ENCODE assay signal across 15 cellular contexts in the genomic region with DNA sequence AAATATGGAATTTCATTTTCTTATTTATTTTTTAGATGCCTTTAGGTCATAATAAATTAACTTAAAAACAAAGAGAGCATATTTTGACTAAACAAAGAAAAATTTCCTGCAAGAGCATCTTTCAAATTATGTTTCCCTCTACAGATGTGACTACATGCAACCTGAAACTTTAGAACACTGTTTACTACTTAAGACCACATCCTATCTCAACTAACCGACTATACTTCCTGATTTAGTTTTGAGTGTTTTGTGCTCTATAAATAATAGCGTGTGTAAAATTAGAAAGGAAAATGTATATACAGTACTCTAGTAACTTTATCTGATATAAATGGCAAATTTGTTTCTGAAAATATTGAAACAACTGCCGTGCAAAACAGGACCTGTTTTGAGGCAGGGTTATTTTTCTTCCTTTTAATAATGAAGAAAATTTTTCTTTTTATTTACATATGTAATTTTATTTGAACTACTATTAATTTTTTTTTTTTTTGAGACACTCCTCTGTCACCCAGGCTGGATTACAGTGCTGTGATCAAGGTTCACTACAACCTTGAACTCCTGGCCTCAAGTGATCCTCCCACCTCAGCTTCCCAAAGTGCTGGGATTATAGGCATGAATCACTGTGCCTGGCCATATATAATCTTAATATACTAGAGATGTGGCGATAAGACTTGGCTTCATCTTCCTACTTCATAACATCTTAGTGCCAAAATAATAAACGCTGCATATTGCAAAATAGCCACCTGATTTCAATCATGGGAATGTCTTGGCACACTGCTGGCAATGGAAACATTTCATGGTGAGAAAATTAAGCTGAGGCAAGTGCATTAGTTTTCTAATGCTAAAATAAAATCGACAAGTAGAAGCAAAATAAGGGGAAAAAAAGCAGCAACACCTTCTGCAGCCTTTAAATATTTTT. TPM values are rescaled to one million over a fixed set of nuclear protein-coding genes. Genes with fewer than 3 reads are reported as not detected.
DNase-seq lines count a peak whose midpoint lies in the region; ATAC-seq and TF ChIP-seq lines count a peak whose summit lies in the region.
"Had no signal": no experiment of that assay in that cellular context is flagged by ENCODE, and none has a peak within 500 bp of the region (broad histone marks: within the 10 kb centered on the region; RNA-seq: fewer than 3 reads in every experiment).

No MANE protein-coding gene starts in this region.

- H3K4me3 ChIP-seq in SK-N-SH (ENCODE audit: low read depth in 2 of 2, low read length in 1 of 2) (no peak overlapping the region), HAP-1 (no peak overlapping the region)
- H3K4me3 ChIP-seq: A549, SJSA1 had no signal

- H3K36me3 ChIP-seq in SK-N-SH (replicated peaks in 1 of 2; ENCODE audit: control insufficient read depth in 1 of 2, insufficient read depth in 2 of 2, low read length in 1 of 2), result peaks cover 95 to 99% of the 10 kb centered on the region in 2 experiments
- H3K36me3 ChIP-seq in HAP-1 (replicated peaks), result peaks cover 97% of the 10 kb centered on the region

- peaks cover 16% of the 10 kb centered on the region for H3K79me2 ChIP-seq in SK-N-SH (ENCODE audit: insufficient read depth)

- H3K27ac Mint-ChIP-seq in activated CD4-positive, alpha-beta T cell treated with anti-CD3 and anti-CD28 coated beads for 36 hours, result peak overlapping the region; percentile 51
- peak overlapping the region in 4 of 6 donors; percentile 9 to 74 (median 41) for H3K27ac Mint-ChIP-seq in immature natural killer cell
- H3K27ac Mint-ChIP-seq: dendritic cell treated with granulocyte-macrophage colony-stimulating factor and Interleukin-4, amounts not matched to agents 40 ng/mL and 50 ng/mL, for 4 days had no signal

- no peaks in the 10 kb centered on the region for H3K27me3 Mint-ChIP-seq in activated CD4-positive, alpha-beta T cell treated with anti-CD3 and anti-CD28 coated beads for 36 hours
- H3K27me3 Mint-ChIP-seq in immature natural killer cell (ENCODE audit: low read depth in 3 of 3), result peaks cover 0 to 2% (median 2%) of the 10 kb centered on the region in 3 donors
- H3K27me3 Mint-ChIP-seq: dendritic cell treated with granulocyte-macrophage colony-stimulating factor and Interleukin-4, amounts not matched to agents 40 ng/mL and 50 ng/mL, for 4 days had no signal

- no peaks in the 10 kb centered on the region for H3K9me3 Mint-ChIP-seq in activated CD4-positive, alpha-beta T cell treated with anti-CD3 and anti-CD28 coated beads for 36 hours (ENCODE audit: low read depth)
- H3K9me3 Mint-ChIP-seq in immature natural killer cell, result no peaks in the 10 kb centered on the region
- H3K9me3 Mint-ChIP-seq: dendritic cell treated with granulocyte-macrophage colony-stimulating factor and Interleukin-4, amounts not matched to agents 40 ng/mL and 50 ng/mL, for 4 days had no signal

- H4K20me1 ChIP-seq in SK-N-SH (ENCODE audit: insufficient read depth), result peaks cover 8% of the 10 kb centered on the region; the same call in 1 of the 2 replicates

- no peaks in the 10 kb centered on the region for H3K9me2 ChIP-seq in SK-N-SH

- peak; percentile 44 for ATAC-seq in activated CD4-positive, alpha-beta T cell treated with anti-CD3 and anti-CD28 coated beads for 36 hours
- ATAC-seq in GM21737 (IDR thresholded peaks at IDR 0.05; ENCODE audit: unreplicated experiment) (peak; percentile 84), HG03442 (IDR thresholded peaks at IDR 0.05; ENCODE audit: unreplicated experiment) (peak; percentile 89)
- ATAC-seq: A549 had no signal

- POLR2A ChIA-PET in activated CD4-positive, alpha-beta T cell treated with anti-CD3 and anti-CD28 coated beads for 36 hours (lab: Charles Lee), result no interaction called here
- POLR2A ChIA-PET in SK-N-SH (lab: Yijun Ruan, JAX), result no interaction called here

- H3K36me3 Mint-ChIP-seq in activated CD4-positive, alpha-beta T cell treated with anti-CD3 and anti-CD28 coated beads for 36 hours (ENCODE audit: low read depth), result peaks cover 53% of the 10 kb centered on the region
- H3K36me3 Mint-ChIP-seq in immature natural killer cell, result peaks cover 27 to 60% (median 45%) of the 10 kb centered on the region in 3 donors

- TF ChIP-seq EP300 in SK-N-SH (IDR thresholded peaks at IDR 0.05; ENCODE audit: borderline replicate concordance in 1 of 2, low read depth in 1 of 2, low read length in 1 of 2), result no peak

- H3F3A ChIP-seq in SK-N-SH (replicated peaks; ENCODE audit: insufficient read depth), result peaks cover 31% of the 10 kb centered on the region

- H3K4me3 Mint-ChIP-seq in activated CD4-positive, alpha-beta T cell treated with anti-CD3 and anti-CD28 coated beads for 36 hours, result no peak overlapping the region
- H3K4me3 Mint-ChIP-seq in immature natural killer cell, result no peak overlapping the region
- H3K4me3 Mint-ChIP-seq: dendritic cell treated with granulocyte-macrophage colony-stimulating factor and Interleukin-4, amounts not matched to agents 40 ng/mL and 50 ng/mL, for 4 days had no signal

- TF ChIP-seq RAD21 in SK-N-SH (IDR thresholded peaks at IDR 0.05; ENCODE audit: low read length), result no peak

- in situ Hi-C loops in HAP-1 (cut with MboI; ENCODE audit: low sequenced_read_pairs), result loop anchor here (25.0 kb wide), 2 partner anchors 631 to 806 kb away; no protein-coding TSS in a partner anchor

- no peak for DNase-seq in activated CD4-positive, alpha-beta T cell treated with anti-CD3 and anti-CD28 coated beads for 36 hours
- DNase-seq in activated CD4-positive, alpha-beta T cell treated with anti-CD3 and anti-CD28 coated beads, Interleukin-2, amount 50 U/mL, for 48 hours, result no peak
- DNase-seq in immature natural killer cell (no peak), hepatic stellate cell (ENCODE audit: low spot score) (no peak), SK-N-SH (no peak), HAP-1 (ENCODE audit: low spot score in 2 of 2) (no peak)
- DNase-seq: activated T-cell treated with anti-CD3 and anti-CD28 coated beads, Interleukin-2, amount 50 U/mL, for 48 hours; NCI-H2029; stimulated activated CD4-positive, alpha-beta T cell treated with anti-CD3 and anti-CD28 coated beads, Interleukin-2, amount 100 ng/mL, for 48 hours had no signal

- TF ChIP-seq CTCF in SK-N-SH (IDR thresholded peaks at IDR 0.05), result no peak

- 76% methylated on average over 6 of the region's 6 CpGs for WGBS in SK-N-SH (ENCODE audit: low lambda C conversion rate)

- CTCF ChIA-PET in activated CD4-positive, alpha-beta T cell treated with anti-CD3 and anti-CD28 coated beads for 36 hours (lab: Charles Lee), result no interaction called here
- CTCF ChIA-PET in SK-N-SH (lab: Yijun Ruan, JAX), result no interaction called here

- H3K4me2 ChIP-seq in SK-N-SH, result no peak overlapping the region
- H3K4me2 ChIP-seq: A549 had no signal

- intact Hi-C loops in activated CD4-positive, alpha-beta T cell treated with anti-CD3 and anti-CD28 coated beads for 36 hours (cut with DNase I, micrococcal nuclease), result no loop called here

- no peak overlapping the region for H2AFZ ChIP-seq in SK-N-SH (ENCODE audit: low read depth)

- peaks cover 5% of the 10 kb centered on the region for H3K4me1 Mint-ChIP-seq in activated CD4-positive, alpha-beta T cell treated with anti-CD3 and anti-CD28 coated beads for 36 hours
- peaks cover 8 to 46% of the 10 kb centered on the region in 2 donors for H3K4me1 Mint-ChIP-seq in immature natural killer cell

- no peak overlapping the region for H3K27ac ChIP-seq in SK-N-SH (ENCODE audit: low read depth in 2 of 2, low read length in 1 of 2)
- H3K27ac ChIP-seq: A549, HL-60, SJSA1 had no signal

- H3K27me3 ChIP-seq in SK-N-SH (ENCODE audit: insufficient read depth) (no peaks in the 10 kb centered on the region), HAP-1 (ENCODE audit: low read depth) (no peaks in the 10 kb centered on the region)
- H3K27me3 ChIP-seq: SJSA1 had no signal

- H3K4me1 ChIP-seq in SK-N-SH (ENCODE audit: control insufficient read depth in 1 of 2, insufficient read depth in 2 of 2, low read depth in 1 of 2, low read length in 1 of 2), result no peaks in the 10 kb centered on the region
- no peaks in the 10 kb centered on the region for H3K4me1 ChIP-seq in HAP-1
- H3K4me1 ChIP-seq: A549, SJSA1 had no signal

- H3K9me3 ChIP-seq in SK-N-SH (no peaks in the 10 kb centered on the region), HAP-1 (no peaks in the 10 kb centered on the region)
- H3K9me3 ChIP-seq: A549, SJSA1 had no signal

- H3K9ac ChIP-seq in SK-N-SH, result no peak overlapping the region

TF ChIP-seq in SK-N-SH, 30 proteins besides CTCF, POLR2A, EP300 and RAD21 (continues in another document):
- TF ChIP-seq POLR2AphosphoS5 (IDR thresholded peaks at IDR 0.05; ENCODE audit: low read depth, low read length), result no peak
- TF ChIP-seq, protein P1, sequence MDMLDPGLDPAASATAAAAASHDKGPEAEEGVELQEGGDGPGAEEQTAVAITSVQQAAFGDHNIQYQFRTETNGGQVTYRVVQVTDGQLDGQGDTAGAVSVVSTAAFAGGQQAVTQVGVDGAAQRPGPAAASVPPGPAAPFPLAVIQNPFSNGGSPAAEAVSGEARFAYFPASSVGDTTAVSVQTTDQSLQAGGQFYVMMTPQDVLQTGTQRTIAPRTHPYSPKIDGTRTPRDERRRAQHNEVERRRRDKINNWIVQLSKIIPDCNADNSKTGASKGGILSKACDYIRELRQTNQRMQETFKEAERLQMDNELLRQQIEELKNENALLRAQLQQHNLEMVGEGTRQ (IDR thresholded peaks at IDR 0.05; ENCODE audit: borderline replicate concordance, low read depth, low read length), result no peak

RNA-seq across cellular contexts. Expression of a gene that starts 12.3 kb away (rescaled TPM):
- total RNA-seq in activated CD4-positive, alpha-beta T cell treated with anti-CD3 and anti-CD28 coated beads for 36 hours, result 100 to 1,000 TPM; 114 to 148 TPM
- polyA plus RNA-seq in immature natural killer cell (10 to 100 TPM; 17.0 to 53.8 (median 47.2) TPM), SK-N-SH (2012; rRNA removed) (45.2 and 69.2 TPM in 2 replicates)
- polyA plus RNA-seq in SK-N-SH (2012; cell fraction: cytosol; rRNA removed), result 34.2 and 45.2 TPM in 2 replicates
- 85.3 and 249 TPM in 2 replicates for polyA plus RNA-seq in SK-N-SH (2012; cell fraction: nucleus; rRNA removed)

RNA-seq across cellular contexts. Expression of a gene that starts 21.0 kb away (rescaled TPM):
- total RNA-seq in activated CD4-positive, alpha-beta T cell treated with anti-CD3 and anti-CD28 coated beads for 36 hours, result not detected
- polyA plus RNA-seq in immature natural killer cell, result not detected
- polyA plus RNA-seq in SK-N-SH (2012; rRNA removed), result 1.3 and 1.9 TPM in 2 replicates
- 1.4 and 2.1 TPM in 2 replicates for polyA plus RNA-seq in SK-N-SH (2012; cell fraction: cytosol; rRNA removed)
- polyA plus RNA-seq in SK-N-SH (2012; cell fraction: nucleus; rRNA removed), result 1.4 and 2.0 TPM in 2 replicates
- polyA plus RNA-seq: A549 had no signal
